In genomic region chr16:53518550-53519416, GRCh38 we compare ENCODE assay signal across 8 cellular contexts. TPM values are rescaled to one million over a fixed set of nuclear protein-coding genes. Genes with fewer than 3 reads are reported as not detected.
DNase-seq lines count a peak whose midpoint lies in the region; ATAC-seq and TF ChIP-seq lines count a peak whose summit lies in the region.

No MANE protein-coding gene starts in this region.

- TF ChIP-seq CTCF in type B pancreatic cell (conservative IDR thresholded peaks at IDR 0.05) = no peak

- peak; percentile 92 for ATAC-seq in GM19328 (IDR thresholded peaks at IDR 0.05; ENCODE audit: unreplicated experiment)
- ATAC-seq in HG03432 (IDR thresholded peaks at IDR 0.05; ENCODE audit: unreplicated experiment) = peak; percentile 98

- no peak overlapping the region for H3K4me3 Mint-ChIP-seq in type B pancreatic cell

- peak overlapping the region in 1 of 7 experiments; percentile 9 for H3K4me3 ChIP-seq in skin epidermis

- DNase-seq in A172 (ENCODE audit: low spot score) (peak; percentile 67), dedifferentiated amniotic fluid mesenchymal stem cell (ENCODE audit: extremely low spot score) (no peak), type B pancreatic cell (ENCODE audit: extremely low spot score, unreplicated experiment) (no peak)
- DNase-seq in activated CD4-positive, alpha-beta T cell treated with anti-CD3 and anti-CD28 coated beads for 1 hour = peak; percentile 56
- peak; percentile 57 for DNase-seq in effector CD4-positive, alpha-beta T cell

- no peaks in the 10 kb centered on the region for H3K9me3 Mint-ChIP-seq in type B pancreatic cell

- peaks cover 10% of the 10 kb centered on the region for H3K4me1 Mint-ChIP-seq in type B pancreatic cell (ENCODE audit: unreplicated experiment)

- H3K36me3 Mint-ChIP-seq in type B pancreatic cell = no peaks in the 10 kb centered on the region

- no peak overlapping the region for H3K27ac Mint-ChIP-seq in type B pancreatic cell

- peak overlapping the region in 20 of 21 experiments; percentile 47 to 90 (median 76) for H3K27ac ChIP-seq in skin epidermis

- no peaks in the 10 kb centered on the region for H3K27me3 Mint-ChIP-seq in type B pancreatic cell

RNA-seq across cellular contexts. Expression of gene AKTIP, which starts 15.8 kb away (rescaled TPM):
- total RNA-seq in A172 (2014; rRNA removed; shearing (Covaris generic)) = 36.6 and 40.0 TPM in 2 replicates
- 35.4 and 84.8 TPM in 2 replicates for total RNA-seq in type B pancreatic cell (ENCODE audit: low replicate concordance)

Comparison
In these comparisons a context has a peak if more than half of its experiments do, and no peak if none do; other contexts are left out.
1. DNase-seq: peak in A172 (single experiment), activated CD4-positive, alpha-beta T cell treated with anti-CD3 and anti-CD28 coated beads for 1 hour (single experiment) and effector CD4-positive, alpha-beta T cell (single experiment); none in dedifferentiated amniotic fluid mesenchymal stem cell (single experiment) and type B pancreatic cell (single experiment).